ENCODE assay signal across 20 cellular contexts in the genomic region with DNA sequence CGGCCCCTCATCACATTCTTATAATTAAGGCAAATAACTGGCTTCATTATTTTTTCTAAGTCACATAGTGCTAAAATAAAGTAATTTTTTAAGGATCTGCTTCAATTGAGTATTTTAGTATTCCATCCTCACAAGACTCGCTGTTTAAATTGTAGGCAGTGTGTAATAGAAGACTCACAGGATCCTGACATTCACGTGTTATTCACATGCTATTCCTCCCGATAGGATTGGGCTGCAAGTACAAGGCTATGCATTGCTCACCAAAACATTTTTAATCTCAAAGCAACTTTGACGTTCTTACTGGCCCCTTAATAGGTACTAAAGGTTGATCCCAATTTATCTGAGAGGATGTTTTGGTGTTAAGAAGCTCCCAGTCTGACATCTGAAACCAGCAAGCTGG.
DNase-seq lines count a peak whose midpoint lies in the region; FAIRE-seq and TF ChIP-seq lines count a peak whose summit lies in the region.
"Had no signal": no experiment of that assay in that cellular context is flagged by ENCODE, and none has a peak within 500 bp of the region (broad histone marks: within the 10 kb centered on the region; RNA-seq: fewer than 3 reads in every experiment).

No MANE protein-coding gene starts in this region.

- FAIRE-seq in D721Med (lab: Jason Lieb, UNC) (peak; percentile 80), HTR-8/SVneo (lab: Jason Lieb, UNC) (no peak)
- FAIRE-seq: A549, GM12891, GM18507 had no signal

- no peaks in the 10 kb centered on the region for H4K20me1 ChIP-seq in Karpas-422 (ENCODE audit: insufficient read depth, low read depth, low read length)

- peak overlapping the region; percentile 73 for H2BK120ac ChIP-seq in mesendoderm (ENCODE audit: low read depth, low read length)

- intact Hi-C loops in activated CD4-positive, alpha-beta memory T cell treated with anti-CD3 and anti-CD28 coated beads for 36 hours (cut with micrococcal nuclease), result no loop called here

- H2BK15ac ChIP-seq in mesendoderm (replicated peaks; ENCODE audit: low read depth), result peak overlapping the region; percentile 78

- no peak overlapping the region for H4K5ac ChIP-seq in mesendoderm (ENCODE audit: low read length)

- no peaks in the 10 kb centered on the region for H3K27me3 Mint-ChIP-seq in nephron progenitor cell (ENCODE audit: low read depth, poor library complexity)
- no peaks in the 10 kb centered on the region for H3K27me3 Mint-ChIP-seq in activated CD4-positive, alpha-beta memory T cell treated with anti-CD3 and anti-CD28 coated beads for 36 hours

- no peak overlapping the region for H3K27ac ChIP-seq in mesendoderm (ENCODE audit: low read depth, low read length)
- H3K27ac ChIP-seq in Karpas-422 (ENCODE audit: low read length), result no peak overlapping the region
- H3K27ac ChIP-seq: A549 had no signal

- H4K8ac ChIP-seq in mesendoderm (ENCODE audit: low read depth, low read length), result no peak overlapping the region

- no peak overlapping the region for H2AFZ ChIP-seq in Karpas-422 (ENCODE audit: low read length)
- H2AFZ ChIP-seq: GM23338 had no signal

- H3K9me2 ChIP-seq in Karpas-422 (replicated peaks; ENCODE audit: insufficient read depth, low read length), result no peaks in the 10 kb centered on the region

- H3K36me3 ChIP-seq in mesendoderm (ENCODE audit: control insufficient read depth, insufficient read depth, low read length) (no peaks in the 10 kb centered on the region), Karpas-422 (ENCODE audit: insufficient read depth, low read length) (no peaks in the 10 kb centered on the region)

- peaks cover 3% of the 10 kb centered on the region for H3K9me3 Mint-ChIP-seq in nephron progenitor cell
- no peaks in the 10 kb centered on the region for H3K9me3 Mint-ChIP-seq in activated CD4-positive, alpha-beta memory T cell treated with anti-CD3 and anti-CD28 coated beads for 36 hours

- H3K9ac ChIP-seq in mesendoderm (ENCODE audit: low read length), result no peak overlapping the region
- H3K9ac ChIP-seq in Karpas-422 (ENCODE audit: low read length), result no peak overlapping the region

- H3K4me3 Mint-ChIP-seq in nephron progenitor cell, result no peak overlapping the region
- H3K4me3 Mint-ChIP-seq in activated CD4-positive, alpha-beta memory T cell treated with anti-CD3 and anti-CD28 coated beads for 36 hours, result no peak overlapping the region
- H3K4me3 Mint-ChIP-seq: CD4-positive, alpha-beta memory T cell; GM23338; H9 had no signal

- POLR2A ChIA-PET in activated CD4-positive, alpha-beta memory T cell treated with anti-CD3 and anti-CD28 coated beads for 36 hours (lab: Charles Lee), result no interaction called here

- H3K27me3 ChIP-seq in mesendoderm (ENCODE audit: insufficient read depth, low read length, poor library complexity), result no peaks in the 10 kb centered on the region
- no peaks in the 10 kb centered on the region for H3K27me3 ChIP-seq in Karpas-422 (ENCODE audit: low read length)

- no peaks in the 10 kb centered on the region for H3K79me1 ChIP-seq in mesendoderm (ENCODE audit: low read length)

- H3K23ac ChIP-seq in mesendoderm (ENCODE audit: low read length), result no peak overlapping the region

- H2AK5ac ChIP-seq in mesendoderm (ENCODE audit: low read length), result no peak overlapping the region

- no peaks in the 10 kb centered on the region for H3K36me3 Mint-ChIP-seq in nephron progenitor cell (ENCODE audit: low read depth)
- H3K36me3 Mint-ChIP-seq in activated CD4-positive, alpha-beta memory T cell treated with anti-CD3 and anti-CD28 coated beads for 36 hours, result no peaks in the 10 kb centered on the region
- H3K36me3 Mint-ChIP-seq: CD4-positive, alpha-beta memory T cell had no signal

- no peaks in the 10 kb centered on the region for H3K4me1 ChIP-seq in mesendoderm (ENCODE audit: control insufficient read depth, low read depth, low read length)
- H3K4me1 ChIP-seq in Karpas-422 (ENCODE audit: low read length), result no peaks in the 10 kb centered on the region
- H3K4me1 ChIP-seq: A549 had no signal

- H3K79me2 ChIP-seq in mesendoderm (ENCODE audit: control insufficient read depth, insufficient read depth, low read length) (no peaks in the 10 kb centered on the region), Karpas-422 (ENCODE audit: low read length) (no peaks in the 10 kb centered on the region)

- CTCF ChIA-PET in activated CD4-positive, alpha-beta memory T cell treated with anti-CD3 and anti-CD28 coated beads for 36 hours (lab: Charles Lee), result interaction anchor here (0.6 to 0.7 kb wide), 2 partner anchors 373 to 1013 kb away, joined by 4 read pairs; no protein-coding TSS in a partner anchor

- H3K9me3 ChIP-seq in Karpas-422 (ENCODE audit: low read length), result no peaks in the 10 kb centered on the region
- H3K9me3 ChIP-seq: A549 had no signal

- H3K4me1 Mint-ChIP-seq in nephron progenitor cell, result peaks cover 5% of the 10 kb centered on the region
- no peaks in the 10 kb centered on the region for H3K4me1 Mint-ChIP-seq in activated CD4-positive, alpha-beta memory T cell treated with anti-CD3 and anti-CD28 coated beads for 36 hours (ENCODE audit: low read depth)
- H3K4me1 Mint-ChIP-seq: CD4-positive, alpha-beta memory T cell had no signal

- WGBS in mesendoderm (ENCODE audit: extremely low coverage, insufficient coverage, low lambda C conversion rate), result no CpG with 5 or more reads among the region's 5 CpGs

- no peak overlapping the region for H2BK5ac ChIP-seq in mesendoderm (ENCODE audit: low read length)

- TF ChIP-seq CTCF in D721Med (IDR thresholded peaks at IDR 0.05; ENCODE audit: insufficient read depth, missing control alignments) (no peak), nephron progenitor cell (IDR thresholded peaks at IDR 0.05) (no peak)

- peak overlapping the region; percentile 91 for H3K4ac ChIP-seq in mesendoderm (ENCODE audit: low read depth, low read length)

- peak overlapping the region; percentile 24 for H3K27ac Mint-ChIP-seq in nephron progenitor cell
- H3K27ac Mint-ChIP-seq in activated CD4-positive, alpha-beta memory T cell treated with anti-CD3 and anti-CD28 coated beads for 36 hours, result no peak overlapping the region
- H3K27ac Mint-ChIP-seq: CD4-positive, alpha-beta memory T cell; H9 had no signal

- peak overlapping the region; percentile 56 for H3K56ac ChIP-seq in mesendoderm (ENCODE audit: low read length)

- H3K4me2 ChIP-seq in mesendoderm (ENCODE audit: low read length), result no peak overlapping the region
- H3K4me2 ChIP-seq in Karpas-422 (ENCODE audit: low read depth, low read length, poor library complexity, severe bottlenecking), result no peak overlapping the region
- H3K4me2 ChIP-seq: A549, GM23338 had no signal

- H3K18ac ChIP-seq in mesendoderm (ENCODE audit: low read length), result peak overlapping the region; percentile 75

- in situ Hi-C loops in SK-MEL-5 (cut with HindIII; ENCODE audit: low pct_unique_long_range_greater_than_20kb, low sequenced_read_pairs), result loop anchor here (10.0 kb wide), 1 partner anchor 343 kb away; no protein-coding TSS in a partner anchor

- no peak overlapping the region for H3K4me3 ChIP-seq in mesendoderm (ENCODE audit: low read length)
- H3K4me3 ChIP-seq in Karpas-422 (ENCODE audit: low read length), result no peak overlapping the region
- H3K4me3 ChIP-seq: A549, GM23338 had no signal

- DNase-seq in D721Med (ENCODE audit: insufficient read length, low spot score), result no peak
- peak; percentile 82 for DNase-seq in SK-MEL-5 (ENCODE audit: low read depth, low spot score)
- no peak for DNase-seq in mesendoderm
- no peak for DNase-seq in nephron progenitor cell
- no peak for DNase-seq in HTR-8/SVneo (ENCODE audit: insufficient read length, low spot score)
- no peak for DNase-seq in activated CD4-positive, alpha-beta memory T cell treated with anti-CD3 and anti-CD28 coated beads for 36 hours
- DNase-seq in Karpas-422, result no peak
- DNase-seq: 8988T; ACHN; C1 segment of cervical spinal cord; Caco-2; CD4-positive, alpha-beta memory T cell; DMS 273 treated with DMSO at 0.1 percent for 48 hours; DMS79 treated with DMSO at 0.1 percent for 48 hours; GF-D8; H9 had no signal
